8 cellular contexts compared by ENCODE assay signal in genomic region chr19:34733266-34733825, GRCh38. TPM values are rescaled to one million over a fixed set of nuclear protein-coding genes. Genes with fewer than 3 reads are reported as not detected.
A peak's percentile ranks its signal among the peaks of the same experiment; 100 is the strongest.
DNase-seq lines count a peak whose midpoint lies in the region; ATAC-seq and TF ChIP-seq lines count a peak whose summit lies in the region.

No MANE protein-coding gene starts in this region.

- peak; percentile 11 for ATAC-seq in HG02610 (IDR thresholded peaks at IDR 0.05; ENCODE audit: unreplicated experiment)
- ATAC-seq in esophagus mucosa = no peak

- H3K4me1 ChIP-seq in suprapubic skin = peaks cover 19% of the 10 kb centered on the region

- H3K27ac ChIP-seq in layer of hippocampus (ENCODE audit: low read depth, low read length) = peak overlapping the region; percentile 95
- H3K27ac ChIP-seq in suprapubic skin = peak overlapping the region; percentile 99

- no peak for TF ChIP-seq CTCF in astrocyte of the spinal cord (IDR thresholded peaks at IDR 0.05; ENCODE audit: low read depth, low read length)
- TF ChIP-seq CTCF in suprapubic skin (IDR thresholded peaks at IDR 0.05) = no peak

- peaks cover 20% of the 10 kb centered on the region for H3K36me3 ChIP-seq in suprapubic skin

- H3K27me3 ChIP-seq in layer of hippocampus (ENCODE audit: control insufficient read depth, insufficient read depth, low read length) = no peaks in the 10 kb centered on the region
- no peaks in the 10 kb centered on the region for H3K27me3 ChIP-seq in suprapubic skin

- peak in 1 of 2 donors; percentile 54 for TF ChIP-seq POLR2A in suprapubic skin (IDR thresholded peaks at IDR 0.05)

- under 1% methylated on average over 16 of the region's 16 CpGs for WGBS in suprapubic skin

- peak overlapping the region; percentile 60 for H3K4me3 ChIP-seq in astrocyte of the spinal cord (ENCODE audit: low read depth, low read length)
- peak overlapping the region; percentile 92 for H3K4me3 ChIP-seq in suprapubic skin

- TF ChIP-seq EP300 in suprapubic skin (IDR thresholded peaks at IDR 0.05) = no peak

- H3K9me3 ChIP-seq in suprapubic skin = peaks cover 3% of the 10 kb centered on the region

- DNase-seq in activated T-cell treated with anti-CD3 and anti-CD28 coated beads for 1 hour (ENCODE audit: low read depth) (peak; percentile 4), NCI-H2171 (lab: John Stamatoyannopoulos, UW) (peak; percentile 44), astrocyte of the spinal cord (ENCODE audit: low read depth, low spot score) (no peak), suprapubic skin (ENCODE audit: low spot score in 2 of 2) (peak in 1 of 2 donors; percentile 82)
- DNase-seq in activated T-cell treated with anti-CD3 and anti-CD28 coated beads, Interleukin-2, amount 50 U/mL, for 48 hours = no peak

- in situ Hi-C loops in astrocyte of the spinal cord (cut with HindIII; ENCODE audit: low sequenced_read_pairs) = no loop called here

RNA-seq across cellular contexts. Expression of gene ZNF181, which starts 0.7 kb away (rescaled TPM):
- total RNA-seq in suprapubic skin (10 to 100 TPM in 3 of 4 donors, 1 to 10 TPM in 1; 9.2 to 28.3 (median 18.4) TPM), esophagus mucosa (3.9 TPM)

RNA-seq across cellular contexts. Expression of gene ZNF599, which starts 39.7 kb away (rescaled TPM):
- 10 to 100 TPM in 2 of 4 donors, 1 to 10 TPM in 2; 3.4 to 12.8 (median 9.2) TPM for total RNA-seq in suprapubic skin
- total RNA-seq in esophagus mucosa = 2.7 TPM

RNA-seq across cellular contexts. Expression of gene ZNF302, which starts 55.9 kb away (rescaled TPM):
- total RNA-seq in suprapubic skin = 10 to 100 TPM in 3 of 4 donors, 1 to 10 TPM in 1; 9.8 to 33.8 (median 21.4) TPM
- 7.2 TPM for total RNA-seq in esophagus mucosa

RNA-seq across cellular contexts. Expression of gene SCGB2B2, which starts 56.4 kb away (rescaled TPM):
- total RNA-seq in suprapubic skin (10 to 100 TPM in 1 of 4 donors, 1 to 10 TPM in 2, under 1 TPM in 1; 0.18 to 12.1 (median 4.5) TPM), esophagus mucosa (0.32 TPM)

Comparison
In these comparisons a context has a peak if more than half of its experiments do, and no peak if none do; other contexts are left out.
1. DNase-seq: peak in activated T-cell treated with anti-CD3 and anti-CD28 coated beads for 1 hour (single experiment) and NCI-H2171 (single experiment); none in activated T-cell treated with anti-CD3 and anti-CD28 coated beads, Interleukin-2, amount 50 U/mL, for 48 hours (0 of 2) and astrocyte of the spinal cord (single experiment).